ENCODE assay signal across 8 cellular contexts in genomic region chr13:110644892-110645521, GRCh38. TPM values are rescaled to one million over a fixed set of nuclear protein-coding genes. Genes with fewer than 3 reads are reported as not detected.
A peak's percentile ranks its signal among the peaks of the same experiment; 100 is the strongest.
DNase-seq lines count a peak whose midpoint lies in the region; ATAC-seq and FAIRE-seq lines count a peak whose summit lies in the region.

No MANE protein-coding gene starts in this region.

- DNase-seq in DMS 273 (lab: John Stamatoyannopoulos, UW; ENCODE audit: unreplicated experiment) (peak; percentile 91), SJCRH30 (peak; percentile 67 to 74), caudate nucleus (lab: John Stamatoyannopoulos, UW) (peak in 43 of 61 donors; percentile 20 to 93 (median 44)), islet precursor cell (peak; percentile 93), RCC 7860 (ENCODE audit: low spot score) (no peak)
- peak; percentile 37 to 40 for DNase-seq in stimulated activated CD4-positive, alpha-beta T cell treated with anti-CD3 and anti-CD28 coated beads, Interleukin-2, amount 100 ng/mL, for 24 hours

- H3K27ac ChIP-seq in SJCRH30 = no peak overlapping the region
- no peak overlapping the region for H3K27ac ChIP-seq in caudate nucleus (ENCODE audit: low read depth, low read length)

- no peak overlapping the region for H3K4me3 ChIP-seq in SJCRH30

- H3K27me3 ChIP-seq in SJCRH30 = no peaks in the 10 kb centered on the region

- H3K9me3 ChIP-seq in SJCRH30 (replicated peaks) = no peaks in the 10 kb centered on the region

- H3K36me3 ChIP-seq in SJCRH30 = peaks cover 17% of the 10 kb centered on the region

- no peak for FAIRE-seq in RCC 7860 (lab: Jason Lieb, UNC)

- H3K4me1 ChIP-seq in SJCRH30 = peaks cover 4% of the 10 kb centered on the region

- ATAC-seq in GM19328 (IDR thresholded peaks at IDR 0.05; ENCODE audit: unreplicated experiment) = peak; percentile 68
- peak; percentile 46 for ATAC-seq in HG03439 (IDR thresholded peaks at IDR 0.05; ENCODE audit: unreplicated experiment)

RNA-seq across cellular contexts. Expression of gene NAXD, which starts 29.7 kb away (rescaled TPM):
- total RNA-seq in SJCRH30 (2014; rRNA removed; shearing (Covaris generic)) = 17.3 and 19.5 TPM in 2 replicates
